ENCODE assay signal across 13 cellular contexts in genomic region chr14:61151276-61151675, GRCh38.
"Had no signal": no experiment of that assay in that cellular context is flagged by ENCODE, and none has a peak within 500 bp of the region (broad histone marks: within the 10 kb centered on the region; RNA-seq: fewer than 3 reads in every experiment).

No MANE protein-coding gene starts in this region.

- H3K9me3 ChIP-seq: mucosa of descending colon, thyroid gland had no signal

- H3K4me1 Mint-ChIP-seq: activated B cell treated with CpG ODN at 0.5 μM for 24 hours; activated CD4-positive, alpha-beta T cell treated with anti-CD3 and anti-CD28 coated beads, Interleukin-2, amount 10 ng/mL, durations not matched to agents 24 days and 14 days had no signal

- H3K36me3 ChIP-seq: thyroid gland had no signal

- H3K27me3 ChIP-seq: thyroid gland had no signal

- H3K27ac ChIP-seq: thyroid gland had no signal

- H3K36me3 Mint-ChIP-seq: natural killer cell treated with Interleukin-12 subunit alpha and Interleukin-12 subunit beta and Interleukin-15 and Interleukin-18, amount 100 ng/mL, for 72 hours had no signal

- ATAC-seq: mucosa of descending colon had no signal

- DNase-seq: activated B cell treated with CpG ODN at 0.5 μM for 24 hours; activated CD4-positive, alpha-beta T cell treated with anti-CD3 and anti-CD28 coated beads, Interleukin-2, amount 10 ng/mL, durations not matched to agents 24 days and 14 days; activated naive CD4-positive, alpha-beta T cell; central memory CD4-positive, alpha-beta T cell; cortex of kidney; effector CD8-positive, alpha-beta T cell; mucosa of descending colon; stimulated activated CD4-positive, alpha-beta T cell treated with anti-CD3 and anti-CD28 coated beads, Interleukin-15, amount 100 ng/mL, for 24 hours; stimulated activated CD4-positive, alpha-beta T cell treated with anti-CD3 and anti-CD28 coated beads, Interleukin-4, amount 100 ng/mL, for 24 hours; T-helper 2 cell; thyroid gland had no signal

- H3K4me3 ChIP-seq: mucosa of descending colon, thyroid gland had no signal

- H3K4me3 Mint-ChIP-seq: activated B cell treated with CpG ODN at 0.5 μM for 24 hours; activated CD4-positive, alpha-beta T cell treated with anti-CD3 and anti-CD28 coated beads, Interleukin-2, amount 10 ng/mL, durations not matched to agents 24 days and 14 days; activated T-helper 1 cell treated with anti-CD3 and anti-CD28 coated beads, Interleukin-12 subunit alpha, Interleukin-12 subunit beta, Interleukin-2, Interleukin-4 antibody, amounts not matched to agents 30 ng/mL and 10 ng/mL and 1 ng/mL, durations not matched to agents 14 hours and 24 hours and 36 hours; natural killer cell treated with Interleukin-12 subunit alpha and Interleukin-12 subunit beta and Interleukin-15 and Interleukin-18, amount 100 ng/mL, for 72 hours had no signal

- H3K9me3 Mint-ChIP-seq: activated T-helper 1 cell treated with anti-CD3 and anti-CD28 coated beads, Interleukin-12 subunit alpha, Interleukin-12 subunit beta, Interleukin-2, Interleukin-4 antibody, amounts not matched to agents 30 ng/mL and 10 ng/mL and 1 ng/mL, durations not matched to agents 14 hours and 24 hours and 36 hours; natural killer cell treated with Interleukin-12 subunit alpha and Interleukin-12 subunit beta and Interleukin-15 and Interleukin-18, amount 100 ng/mL, for 72 hours had no signal

- H3K4me1 ChIP-seq: thyroid gland had no signal

- H3K27ac Mint-ChIP-seq: activated B cell treated with CpG ODN at 0.5 μM for 24 hours; activated CD4-positive, alpha-beta T cell treated with anti-CD3 and anti-CD28 coated beads, Interleukin-2, amount 10 ng/mL, durations not matched to agents 24 days and 14 days; activated T-helper 1 cell treated with anti-CD3 and anti-CD28 coated beads, Interleukin-12 subunit alpha, Interleukin-12 subunit beta, Interleukin-2, Interleukin-4 antibody, amounts not matched to agents 30 ng/mL and 10 ng/mL and 1 ng/mL, durations not matched to agents 14 hours and 24 hours and 36 hours; natural killer cell treated with Interleukin-12 subunit alpha and Interleukin-12 subunit beta and Interleukin-15 and Interleukin-18, amount 100 ng/mL, for 72 hours had no signal
